ENCODE assay signal across 28 cellular contexts in the genomic region with DNA sequence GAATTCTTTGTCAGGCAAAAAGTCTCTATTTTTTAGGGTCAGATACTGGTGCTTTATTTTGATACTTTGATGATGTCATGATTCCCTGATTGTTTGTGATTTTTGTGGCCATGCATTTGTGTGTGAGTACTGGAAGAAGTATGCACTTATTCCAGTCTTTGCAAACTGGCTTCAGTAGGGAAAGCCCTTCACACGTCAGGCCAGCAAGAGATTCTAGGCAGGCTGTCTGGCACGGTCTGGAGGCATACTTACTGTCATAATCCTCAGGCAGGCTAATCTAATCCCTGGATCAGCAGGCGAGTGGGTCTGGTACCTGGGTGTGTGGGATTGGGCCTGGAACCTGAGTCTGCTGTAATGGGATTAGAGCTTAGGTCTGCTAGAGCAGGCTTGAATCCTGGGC.
DNase-seq lines count a peak whose midpoint lies in the region; TF ChIP-seq lines count a peak whose summit lies in the region.
"Had no signal": no experiment of that assay in that cellular context is flagged by ENCODE, and none has a peak within 500 bp of the region (broad histone marks: within the 10 kb centered on the region; RNA-seq: fewer than 3 reads in every experiment).

No MANE protein-coding gene starts in this region.

- no peak overlapping the region for H2AK5ac ChIP-seq in H9 (ENCODE audit: insufficient read length, low read length)

- H3K9me3 ChIP-seq in H9 (ENCODE audit: control insufficient read depth, low read depth, low read length), result no peaks in the 10 kb centered on the region
- H3K9me3 ChIP-seq: adrenal gland, prostate gland, thyroid gland had no signal

- H3K23me2 ChIP-seq in H9 (ENCODE audit: insufficient read length, low read depth, low read length, poor library complexity, severe bottlenecking), result no peaks in the 10 kb centered on the region

- DNase-seq in AG10803 (ENCODE audit: low read depth) (peak; percentile 91), H9 (no peak), astrocyte of the hippocampus (ENCODE audit: low read depth, low spot score) (peak; percentile 64), kidney tubule cell (ENCODE audit: low spot score) (peak; percentile 4), medulla oblongata (ENCODE audit: extremely low spot score) (no peak), SKM-1 (lab: John Stamatoyannopoulos, UW; ENCODE audit: unreplicated experiment) (no peak), NCI-H1417 treated with DMSO at 0.1 percent for 48 hours (lab: John Stamatoyannopoulos, UW) (no peak)
- DNase-seq in stimulated activated CD4-positive, alpha-beta T cell treated with anti-CD3 and anti-CD28 coated beads, Interleukin-15, amount 100 ng/mL, for 24 hours, result no peak
- DNase-seq: activated CD4-positive, alpha-beta T cell treated with anti-CD3 and anti-CD28 coated beads, Interleukin-2, amount 50 U/mL, for 1 hour; activated effector memory CD4-positive, alpha-beta T cell treated with anti-CD3 and anti-CD28 coated beads, Interleukin-2, amount 50 U/mL, for 16 hours; adrenal gland; CD4-positive, alpha-beta T cell; DMS153; erythroblast; glutamatergic neuron; KG1; NCI-H1048; NCI-H2081 treated with DMSO at 0.1 percent for 48 hours; NCI-H69; OCI-M1; SHP77 treated with DMSO at 0.1 percent for 48 hours; stimulated activated CD4-positive, alpha-beta T cell treated with anti-CD3 and anti-CD28 coated beads, Interleukin-2, amount 100 ng/mL, for 48 hours; stimulated activated naive CD8-positive, alpha-beta T cell treated with anti-CD3 and anti-CD28 coated beads, Interleukin-15, Interleukin-2, amounts not matched to agents 100 U/mL and 50 U/mL, for 24 hours; thyroid gland had no signal

- no peaks in the 10 kb centered on the region for H4K20me1 ChIP-seq in H9 (ENCODE audit: control insufficient read depth, insufficient read depth, insufficient read length)

- no peak overlapping the region for H2BK5ac ChIP-seq in H9 (ENCODE audit: insufficient read length, low read length)

- no peak overlapping the region; the same call in 1 of the 2 replicates for H3K14ac ChIP-seq in H9 (ENCODE audit: insufficient read depth, low read length)

- no peaks in the 10 kb centered on the region for H3K27me3 ChIP-seq in H9 (ENCODE audit: insufficient read depth, low read length)
- H3K27me3 ChIP-seq: adrenal gland, thyroid gland had no signal

- H3K4me1 Mint-ChIP-seq in H9, result peaks cover 5 to 6% of the 10 kb centered on the region in 2 experiments; a peak in 3 of 4 replicates

- H3K18ac ChIP-seq in H9 (ENCODE audit: insufficient read length, low read depth, low read length), result no peak overlapping the region

- no peak overlapping the region for H2AFZ ChIP-seq in H9 (ENCODE audit: low read length)

- H3K27me3 Mint-ChIP-seq in H9 (ENCODE audit: low read depth), result no peaks in the 10 kb centered on the region

- H3K79me2 ChIP-seq in H9 (ENCODE audit: insufficient read depth, low read length), result no peaks in the 10 kb centered on the region

- H4K8ac ChIP-seq in H9 (replicated peaks; ENCODE audit: insufficient read length, low read depth, low read length), result no peak overlapping the region

- no peak overlapping the region for H3K4me2 ChIP-seq in H9 (ENCODE audit: insufficient read depth, insufficient read length, low read length)

- no peak overlapping the region for H2BK12ac ChIP-seq in H9 (ENCODE audit: insufficient read length, low read depth, low read length)

- H2BK20ac ChIP-seq in H9 (ENCODE audit: low read depth, low read length, poor library complexity, severe bottlenecking), result no peak overlapping the region

- no peak overlapping the region for H3K56ac ChIP-seq in H9 (ENCODE audit: insufficient read length, low read depth, low read length)

- no peaks in the 10 kb centered on the region for H3K4me1 ChIP-seq in H9 (ENCODE audit: insufficient read depth, low read length)
- H3K4me1 ChIP-seq: adrenal gland, prostate gland, thyroid gland had no signal

- H3T11ph ChIP-seq in H9 (ENCODE audit: low read length), result no peak overlapping the region

- no peaks in the 10 kb centered on the region for H3K79me1 ChIP-seq in H9 (ENCODE audit: insufficient read depth, low read depth, low read length, poor library complexity, severe bottlenecking)

- no peak overlapping the region for H3K4me3 ChIP-seq in AG10803 (ENCODE audit: low read length)
- H3K4me3 ChIP-seq: adrenal gland, prostate gland, skin epidermis, thyroid gland had no signal

- no peak overlapping the region for H3K27ac Mint-ChIP-seq in H9
- H3K27ac Mint-ChIP-seq: CD4-positive, alpha-beta T cell had no signal

- no peak overlapping the region for H3K4me3 Mint-ChIP-seq in H9
- H3K4me3 Mint-ChIP-seq: CD4-positive, alpha-beta T cell; neural crest cell had no signal

- H3K23ac ChIP-seq in H9 (ENCODE audit: insufficient read length, low read depth, low read length), result no peak overlapping the region

- no peak overlapping the region for H3K27ac ChIP-seq in H9 (ENCODE audit: insufficient read length, low read depth, low read length)
- H3K27ac ChIP-seq: adrenal gland, prostate gland, skin epidermis, thyroid gland, VCaP had no signal

- no peak overlapping the region for H3K9ac ChIP-seq in H9 (ENCODE audit: extremely low read depth, insufficient read length, low read length)

- no peak for TF ChIP-seq CTCF in AG10803 (conservative IDR thresholded peaks at IDR 0.05; ENCODE audit: low read length)
- TF ChIP-seq CTCF in H9 (conservative IDR thresholded peaks at IDR 0.05), result no peak

- H3K36me3 Mint-ChIP-seq in H9 (ENCODE audit: insufficient read depth in 1 of 3, low read depth in 3 of 3), result no peaks in the 10 kb centered on the region

- no peaks in the 10 kb centered on the region for H3K9me3 Mint-ChIP-seq in H9
- H3K9me3 Mint-ChIP-seq: CD4-positive, alpha-beta T cell had no signal

- no CpG with 5 or more reads among the region's 3 CpGs for WGBS in H9 (ENCODE audit: extremely low coverage, insufficient read length, low lambda C conversion rate)

- no peak overlapping the region for H4K5ac ChIP-seq in H9 (ENCODE audit: insufficient read length, low read depth, low read length)

- H3K4ac ChIP-seq in H9 (ENCODE audit: low read depth, low read length), result no peak overlapping the region

- peak overlapping the region; percentile 28 for H4K91ac ChIP-seq in H9 (ENCODE audit: insufficient read length, low read depth, low read length)

- no peak overlapping the region for H2BK120ac ChIP-seq in H9 (ENCODE audit: low read depth, low read length, poor library complexity, severe bottlenecking)

- no peak overlapping the region for H2BK15ac ChIP-seq in H9 (ENCODE audit: low read depth, low read length)

Comparison
In these comparisons a context has a peak if more than half of its experiments do, and no peak if none do; other contexts are left out.
1. DNase-seq: peak in AG10803 (single experiment), astrocyte of the hippocampus (single experiment) and kidney tubule cell (single experiment); none in H9 (single experiment), medulla oblongata (single experiment), SKM-1 (single experiment), stimulated activated CD4-positive, alpha-beta T cell treated with anti-CD3 and anti-CD28 coated beads, Interleukin-15, amount 100 ng/mL, for 24 hours (single experiment) and NCI-H1417 treated with DMSO at 0.1 percent for 48 hours (single experiment).